18 cellular contexts compared by ENCODE assay signal in the genomic region with DNA sequence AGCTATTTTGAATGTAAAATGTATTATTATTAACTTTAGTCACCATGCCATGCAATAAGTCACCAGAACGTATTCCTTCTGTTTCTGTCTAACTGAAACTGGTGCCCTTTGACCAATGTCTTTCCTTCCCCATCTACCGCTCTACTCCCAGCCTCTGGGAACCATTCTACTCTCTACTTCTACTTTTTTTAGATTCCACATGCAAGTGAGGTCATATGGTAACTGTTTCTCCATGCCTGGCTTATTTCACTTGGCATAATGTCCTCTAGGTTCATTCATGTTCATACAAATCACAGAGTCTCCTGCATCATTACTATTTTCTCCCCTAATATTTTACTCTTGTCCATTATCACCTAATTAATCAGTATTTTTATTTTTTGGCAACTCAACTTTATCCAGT.
DNase-seq lines count a peak whose midpoint lies in the region; ATAC-seq and TF ChIP-seq lines count a peak whose summit lies in the region.
"Had no signal": no experiment of that assay in that cellular context is flagged by ENCODE, and none has a peak within 500 bp of the region (broad histone marks: within the 10 kb centered on the region; RNA-seq: fewer than 3 reads in every experiment).

No MANE protein-coding gene starts in this region.

- no peak for ATAC-seq in SK-N-SH treated with all-trans-retinoic acid at 6 μM for 48 hours

- POLR2A ChIA-PET in SK-N-SH (lab: Yijun Ruan, JAX): no interaction called here

- peaks cover 41% of the 10 kb centered on the region for H3F3A ChIP-seq in SK-N-SH (replicated peaks; ENCODE audit: insufficient read depth)

- H3K4me3 ChIP-seq in SK-N-SH (ENCODE audit: low read depth in 2 of 2, low read length in 1 of 2) (no peak overlapping the region), adipocyte (ENCODE audit: low read length) (no peak overlapping the region), fibroblast of the aortic adventitia (ENCODE audit: low read depth, low read length) (no peak overlapping the region), suprapubic skin (no peak overlapping the region), tibial nerve (no peak overlapping the region), lower leg skin (ENCODE audit: low read depth, poor library complexity, severe bottlenecking) (no peak overlapping the region)
- H3K4me3 ChIP-seq: SK-N-MC had no signal

- H2AFZ ChIP-seq in SK-N-SH (ENCODE audit: low read depth): no peak overlapping the region

- H3K27ac ChIP-seq in SK-N-SH (ENCODE audit: low read depth in 2 of 2, low read length in 1 of 2) (peak overlapping the region; percentile 50 to 99; a peak in 3 of 4 replicates), suprapubic skin (peak overlapping the region; percentile 43), tibial nerve (peak overlapping the region in 1 of 4 donors; percentile 16)
- H3K27ac ChIP-seq: HL-60, SK-N-MC had no signal

- TF ChIP-seq POLR2A in suprapubic skin (IDR thresholded peaks at IDR 0.05): no peak
- no peak for TF ChIP-seq POLR2A in tibial nerve (IDR thresholded peaks at IDR 0.05)
- TF ChIP-seq POLR2A in lower leg skin (IDR thresholded peaks at IDR 0.05): no peak

- TF ChIP-seq CTCF in SK-N-SH (IDR thresholded peaks at IDR 0.05): no peak
- TF ChIP-seq CTCF in fibroblast of the aortic adventitia (IDR thresholded peaks at IDR 0.05; ENCODE audit: insufficient read depth, low read length): no peak
- TF ChIP-seq CTCF in suprapubic skin (IDR thresholded peaks at IDR 0.05): no peak
- no peak for TF ChIP-seq CTCF in tibial nerve (IDR thresholded peaks at IDR 0.05)
- TF ChIP-seq CTCF in lower leg skin (IDR thresholded peaks at IDR 0.05): no peak

- H3K27me3 ChIP-seq in SK-N-SH (ENCODE audit: insufficient read depth): no peaks in the 10 kb centered on the region
- H3K27me3 ChIP-seq in adipocyte (replicated peaks; ENCODE audit: control insufficient read depth, insufficient read depth, low read length): no peaks in the 10 kb centered on the region
- no peaks in the 10 kb centered on the region for H3K27me3 ChIP-seq in suprapubic skin
- no peaks in the 10 kb centered on the region for H3K27me3 ChIP-seq in tibial nerve

- DNase-seq in SK-N-SH (no peak), adipocyte (ENCODE audit: low read depth) (peak; percentile 20), fibroblast of the aortic adventitia (ENCODE audit: low read depth) (peak; percentile 43), suprapubic skin (ENCODE audit: low spot score in 2 of 2) (no peak), tibial nerve (ENCODE audit: low spot score in 2 of 2) (no peak), lower leg skin (ENCODE audit: low spot score in 2 of 2) (no peak), NCI-H1092 treated with DMSO at 0.1 percent for 48 hours (lab: John Stamatoyannopoulos, UW) (no peak)
- DNase-seq: AML-193, Caco-2, DMS79, KG1, NCI-H1417, NCI-H2081, NCI-H226, NCI-H69 had no signal

- no peaks in the 10 kb centered on the region for H3K36me3 ChIP-seq in SK-N-SH (replicated peaks in 1 of 2; ENCODE audit: control insufficient read depth in 1 of 2, insufficient read depth in 2 of 2, low read length in 1 of 2)
- no peaks in the 10 kb centered on the region for H3K36me3 ChIP-seq in adipocyte (ENCODE audit: control insufficient read depth, insufficient read depth, low read length, severe bottlenecking)
- H3K36me3 ChIP-seq in suprapubic skin: no peaks in the 10 kb centered on the region
- no peaks in the 10 kb centered on the region for H3K36me3 ChIP-seq in tibial nerve

- H4K20me1 ChIP-seq in SK-N-SH (ENCODE audit: insufficient read depth): no peaks in the 10 kb centered on the region

- no peak for TF ChIP-seq RAD21 in SK-N-SH (IDR thresholded peaks at IDR 0.05; ENCODE audit: low read length)

- CTCF ChIA-PET in SK-N-SH (lab: Yijun Ruan, JAX): no interaction called here

- H3K9ac ChIP-seq in SK-N-SH (no peak overlapping the region), adipocyte (ENCODE audit: low read length) (no peak overlapping the region)

- no peaks in the 10 kb centered on the region for H3K9me2 ChIP-seq in SK-N-SH

- peaks cover 23 to 31% of the 10 kb centered on the region in 2 experiments for H3K4me1 ChIP-seq in SK-N-SH (ENCODE audit: control insufficient read depth in 1 of 2, insufficient read depth in 2 of 2, low read depth in 1 of 2, low read length in 1 of 2)
- peaks cover 44% of the 10 kb centered on the region for H3K4me1 ChIP-seq in adipocyte (ENCODE audit: control insufficient read depth, insufficient read depth, low read length)
- peaks cover 46% of the 10 kb centered on the region for H3K4me1 ChIP-seq in suprapubic skin
- H3K4me1 ChIP-seq in tibial nerve: peaks cover 0 to 39% (median 10%) of the 10 kb centered on the region in 4 donors
- H3K4me1 ChIP-seq: Caco-2 had no signal

- no peaks in the 10 kb centered on the region; the same call in 1 of the 2 replicates for H3K79me2 ChIP-seq in SK-N-SH (ENCODE audit: insufficient read depth)

- WGBS in SK-N-SH (ENCODE audit: low lambda C conversion rate): 89% methylated on average over 2 of the region's 2 CpGs
- WGBS in suprapubic skin: 86% methylated on average over 2 of the region's 2 CpGs
- 71 to 72% methylated on average over 2 of the region's 2 CpGs for WGBS in tibial nerve, 2 donors
- WGBS in lower leg skin, 2 donors: 76 to 77% methylated on average over 2 of the region's 2 CpGs

- no peaks in the 10 kb centered on the region for H3K9me3 ChIP-seq in SK-N-SH
- no peaks in the 10 kb centered on the region for H3K9me3 ChIP-seq in adipocyte (ENCODE audit: control insufficient read depth, low read length)
- H3K9me3 ChIP-seq in suprapubic skin: no peaks in the 10 kb centered on the region
- H3K9me3 ChIP-seq in tibial nerve: no peaks in the 10 kb centered on the region
- H3K9me3 ChIP-seq: Caco-2 had no signal

- TF ChIP-seq EP300 in SK-N-SH (IDR thresholded peaks at IDR 0.05; ENCODE audit: borderline replicate concordance in 1 of 2, low read depth in 1 of 2, low read length in 1 of 2) (no peak), suprapubic skin (IDR thresholded peaks at IDR 0.05) (no peak), tibial nerve (IDR thresholded peaks at IDR 0.05) (no peak)

- intact Hi-C loops in lower leg skin (cut with DNase I; ENCODE audit: low total_unique reads): no loop called here

- H3K4me2 ChIP-seq in SK-N-SH: no peak overlapping the region

TF ChIP-seq in SK-N-SH, 30 proteins besides CTCF, POLR2A, EP300 and RAD21:
- TF ChIP-seq GABPA (IDR thresholded peaks at IDR 0.05; ENCODE audit: low read depth) (no peak), FOXM1 (IDR thresholded peaks at IDR 0.05; ENCODE audit: low read depth) (no peak)
TF ChIP-seq in SK-N-SH: peak in this region for 0.

TF ChIP-seq in SK-N-SH treated with all-trans-retinoic acid at 6 μM for 48 hours, 23 proteins besides CTCF, POLR2A, EP300 and RAD21:
- TF ChIP-seq OSR1 (CRISPR knock-in tag; IDR thresholded peaks at IDR 0.05) (no peak), TOX (CRISPR knock-in tag; IDR thresholded peaks at IDR 0.05; ENCODE audit: borderline replicate concordance) (no peak), SNAI2 (CRISPR knock-in tag; IDR thresholded peaks at IDR 0.05) (no peak), ESRRG (CRISPR knock-in tag; IDR thresholded peaks at IDR 0.05) (no peak), ZFP30 (CRISPR knock-in tag; IDR thresholded peaks at IDR 0.05) (no peak)
- TF ChIP-seq, protein P1, sequence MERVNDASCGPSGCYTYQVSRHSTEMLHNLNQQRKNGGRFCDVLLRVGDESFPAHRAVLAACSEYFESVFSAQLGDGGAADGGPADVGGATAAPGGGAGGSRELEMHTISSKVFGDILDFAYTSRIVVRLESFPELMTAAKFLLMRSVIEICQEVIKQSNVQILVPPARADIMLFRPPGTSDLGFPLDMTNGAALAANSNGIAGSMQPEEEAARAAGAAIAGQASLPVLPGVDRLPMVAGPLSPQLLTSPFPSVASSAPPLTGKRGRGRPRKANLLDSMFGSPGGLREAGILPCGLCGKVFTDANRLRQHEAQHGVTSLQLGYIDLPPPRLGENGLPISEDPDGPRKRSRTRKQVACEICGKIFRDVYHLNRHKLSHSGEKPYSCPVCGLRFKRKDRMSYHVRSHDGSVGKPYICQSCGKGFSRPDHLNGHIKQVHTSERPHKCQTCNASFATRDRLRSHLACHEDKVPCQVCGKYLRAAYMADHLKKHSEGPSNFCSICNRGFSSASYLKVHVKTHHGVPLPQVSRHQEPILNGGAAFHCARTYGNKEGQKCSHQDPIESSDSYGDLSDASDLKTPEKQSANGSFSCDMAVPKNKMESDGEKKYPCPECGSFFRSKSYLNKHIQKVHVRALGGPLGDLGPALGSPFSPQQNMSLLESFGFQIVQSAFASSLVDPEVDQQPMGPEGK (CRISPR knock-in tag; IDR thresholded peaks at IDR 0.05; ENCODE audit: borderline replicate concordance): no peak

Comparison
In these comparisons a context has a peak if more than half of its experiments do, and no peak if none do; other contexts are left out.
1. DNase-seq: peak in adipocyte (single experiment) and fibroblast of the aortic adventitia (single experiment); none in SK-N-SH (single experiment), suprapubic skin (0 of 2), tibial nerve (0 of 2), lower leg skin (0 of 2) and NCI-H1092 treated with DMSO at 0.1 percent for 48 hours (single experiment).